ENCODE assay signal across 8 cellular contexts in genomic region chr9:35757527-35758275, GRCh38. TPM values are rescaled to one million over a fixed set of nuclear protein-coding genes. Genes with fewer than 3 reads are reported as not detected.
DNase-seq lines count a peak whose midpoint lies in the region; ATAC-seq and TF ChIP-seq lines count a peak whose summit lies in the region.

No MANE protein-coding gene starts in this region.

- no peaks in the 10 kb centered on the region for H3K79me2 ChIP-seq in parathyroid adenoma

- H3K27ac ChIP-seq in foreskin keratinocyte, result peak overlapping the region; percentile 45
- peak overlapping the region; percentile 83 for H3K27ac ChIP-seq in parathyroid adenoma

- H3K27ac Mint-ChIP-seq in T-cell, result peak overlapping the region; percentile 92 to 94

- peak; percentile 60 for DNase-seq in A172 (ENCODE audit: low spot score)
- DNase-seq in T-cell, result peak in 1 of 34 experiments; percentile 13
- no peak for DNase-seq in foreskin keratinocyte
- no peak for DNase-seq in stimulated activated CD4-positive, alpha-beta T cell treated with anti-CD3 and anti-CD28 coated beads, Interleukin-4, amount 100 ng/mL, for 1 hour
- DNase-seq in NCI-H1048 (lab: John Stamatoyannopoulos, UW), result no peak

- peak overlapping the region; percentile 72 for H3K4me3 ChIP-seq in parathyroid adenoma (ENCODE audit: low read depth, low read length)

- POLR2A ChIA-PET in T-cell (lab: Charles Lee), result no interaction called here

- H3K9me3 Mint-ChIP-seq in T-cell, result no peaks in the 10 kb centered on the region

- H3K9ac ChIP-seq in parathyroid adenoma, result peak overlapping the region; percentile 19

- no peaks in the 10 kb centered on the region for H3K36me3 ChIP-seq in parathyroid adenoma (ENCODE audit: control insufficient read depth, insufficient read depth, low read length)

- H3K4me1 ChIP-seq in foreskin keratinocyte (no peaks in the 10 kb centered on the region), parathyroid adenoma (no peaks in the 10 kb centered on the region)

- H3K4me3 Mint-ChIP-seq in T-cell, result peak overlapping the region; percentile 88 to 94 (median 92)

- H3K4me1 Mint-ChIP-seq in T-cell, result peaks cover 58 to 61% (median 60%) of the 10 kb centered on the region in 3 donors

- peaks cover 21% of the 10 kb centered on the region for H3K36me3 Mint-ChIP-seq in T-cell

- H3K9me3 ChIP-seq in parathyroid adenoma (ENCODE audit: control insufficient read depth, low read length), result no peaks in the 10 kb centered on the region

- TF ChIP-seq CTCF in foreskin keratinocyte (conservative IDR thresholded peaks at IDR 0.05) (no peak), parathyroid adenoma (IDR thresholded peaks at IDR 0.05) (no peak)

- peak; percentile 22 for ATAC-seq in GM18861 (IDR thresholded peaks at IDR 0.05; ENCODE audit: unreplicated experiment)
- peak; percentile 33 for ATAC-seq in HG03103 (IDR thresholded peaks at IDR 0.05; ENCODE audit: low read depth, unreplicated experiment)
- ATAC-seq in T-cell (replicated peaks in 1 of 4), result peak; percentile 5 to 17 (median 12)
- peak; percentile 57 for ATAC-seq in foreskin keratinocyte

- H3K27me3 Mint-ChIP-seq in T-cell, result no peaks in the 10 kb centered on the region

- H3K4me2 ChIP-seq in parathyroid adenoma (ENCODE audit: low read length), result peak overlapping the region; percentile 96

- H2AFZ ChIP-seq in parathyroid adenoma, result peak overlapping the region; percentile 65

- H3K27me3 ChIP-seq in foreskin keratinocyte (no peaks in the 10 kb centered on the region), parathyroid adenoma (ENCODE audit: control insufficient read depth, insufficient read depth, low read length) (no peaks in the 10 kb centered on the region)

- CTCF ChIA-PET in T-cell (lab: Charles Lee), result interaction anchor here (0.6 to 2.4 kb wide), 8 partner anchors 17 to 1417 kb away, joined by 3 to 13 read pairs (median 3); partner anchors contain the start of genes CCDC107 (in 1 of the 2) and RMRP (in 1 of the 2)

RNA-seq across cellular contexts. Expression of gene MSMP, which starts 3.6 kb away (rescaled TPM):
- not detected in 2 replicates for total RNA-seq in A172 (2014; rRNA removed; shearing (Covaris generic))
- total RNA-seq in T-cell (1 to 10 TPM in 3 of 5 donors, not detected in 2; 1.6 to 5.1 (median 1.6) TPM), foreskin keratinocyte (not detected in 2 replicates)
- not detected in 2 replicates for polyA plus RNA-seq in foreskin keratinocyte

RNA-seq across cellular contexts. Expression of gene RGP1, which starts 8.6 kb away (rescaled TPM):
- total RNA-seq in A172 (2014; rRNA removed; shearing (Covaris generic)), result 10.4 and 16.1 TPM in 2 replicates
- total RNA-seq in T-cell, result 10 to 100 TPM; 20.6 to 36.5 (median 33.5) TPM
- 16.3 and 17.3 TPM in 2 replicates for total RNA-seq in foreskin keratinocyte
- 8.4 and 8.9 TPM in 2 replicates for polyA plus RNA-seq in foreskin keratinocyte

RNA-seq across cellular contexts. Expression of gene GBA2, which starts 8.7 kb away (rescaled TPM):
- 12.2 and 15.0 TPM in 2 replicates for total RNA-seq in A172 (2014; rRNA removed; shearing (Covaris generic))
- 10 to 100 TPM; 35.4 to 63.3 (median 60.1) TPM for total RNA-seq in T-cell
- total RNA-seq in foreskin keratinocyte, result 26.9 and 27.2 TPM in 2 replicates
- polyA plus RNA-seq in foreskin keratinocyte, result 19.2 and 20.4 TPM in 2 replicates

RNA-seq across cellular contexts. Expression of gene CREB3, which starts 25.2 kb away (rescaled TPM):
- total RNA-seq in A172 (2014; rRNA removed; shearing (Covaris generic)), result 76.5 and 103 TPM in 2 replicates
- 10 to 100 TPM; 15.9 to 22.6 (median 19.3) TPM for total RNA-seq in T-cell
- 40.2 and 44.1 TPM in 2 replicates for total RNA-seq in foreskin keratinocyte
- polyA plus RNA-seq in foreskin keratinocyte, result 44.0 and 46.7 TPM in 2 replicates

RNA-seq across cellular contexts. Expression of gene TLN1, which starts 25.7 kb away (rescaled TPM):
- 139 and 155 TPM in 2 replicates for total RNA-seq in A172 (2014; rRNA removed; shearing (Covaris generic))
- 100 to 1,000 TPM; 229 to 366 (median 294) TPM for total RNA-seq in T-cell
- 153 and 173 TPM in 2 replicates for total RNA-seq in foreskin keratinocyte
- polyA plus RNA-seq in foreskin keratinocyte, result 96.5 and 100 TPM in 2 replicates
